9 cellular contexts compared by ENCODE assay signal in genomic region chr10:122019414-122019975, GRCh38. TPM values are rescaled to one million over a fixed set of nuclear protein-coding genes. Genes with fewer than 3 reads are reported as not detected.
DNase-seq lines count a peak whose midpoint lies in the region; ATAC-seq and TF ChIP-seq lines count a peak whose summit lies in the region.
"Had no signal": no experiment of that assay in that cellular context is flagged by ENCODE, and none has a peak within 500 bp of the region (broad histone marks: within the 10 kb centered on the region; RNA-seq: fewer than 3 reads in every experiment).

No MANE protein-coding gene starts in this region.

- peaks cover 7% of the 10 kb centered on the region for H3K4me1 Mint-ChIP-seq in progenitor cell of endocrine pancreas (ENCODE audit: low read depth)
- no peaks in the 10 kb centered on the region for H3K4me1 Mint-ChIP-seq in immature natural killer cell
- H3K4me1 Mint-ChIP-seq in stimulated activated effector memory CD8-positive, alpha-beta T cell treated with anti-CD3 and anti-CD28 coated beads, Interleukin-12 subunit alpha, Interleukin-12 subunit beta, amount 100 ng/mL, for 72 hours: no peaks in the 10 kb centered on the region

- peak overlapping the region; percentile 42 for H3K4me3 Mint-ChIP-seq in progenitor cell of endocrine pancreas (ENCODE audit: low read depth)
- H3K4me3 Mint-ChIP-seq in immature natural killer cell: no peak overlapping the region
- H3K4me3 Mint-ChIP-seq in stimulated activated effector memory CD8-positive, alpha-beta T cell treated with anti-CD3 and anti-CD28 coated beads, Interleukin-12 subunit alpha, Interleukin-12 subunit beta, amount 100 ng/mL, for 72 hours: no peak overlapping the region
- H3K4me3 Mint-ChIP-seq: activated naive CD4-positive, alpha-beta T cell treated with anti-CD3 and anti-CD28 coated beads for 36 hours had no signal

- peaks cover 21% of the 10 kb centered on the region for H3K27me3 Mint-ChIP-seq in progenitor cell of endocrine pancreas
- H3K27me3 Mint-ChIP-seq in immature natural killer cell (ENCODE audit: low read depth in 3 of 3): peaks cover 0 to 10% (median 3%) of the 10 kb centered on the region in 3 donors

- H3K36me3 Mint-ChIP-seq in progenitor cell of endocrine pancreas (ENCODE audit: insufficient read depth) (no peaks in the 10 kb centered on the region), immature natural killer cell (no peaks in the 10 kb centered on the region)
- H3K36me3 Mint-ChIP-seq in stimulated activated effector memory CD8-positive, alpha-beta T cell treated with anti-CD3 and anti-CD28 coated beads, Interleukin-12 subunit alpha, Interleukin-12 subunit beta, amount 100 ng/mL, for 72 hours: no peaks in the 10 kb centered on the region

- intact Hi-C loops in left cardiac atrium (cut with DNase I): no loop called here

- H3K27ac Mint-ChIP-seq in progenitor cell of endocrine pancreas (no peak overlapping the region), immature natural killer cell (no peak overlapping the region)
- H3K27ac Mint-ChIP-seq in stimulated activated effector memory CD8-positive, alpha-beta T cell treated with anti-CD3 and anti-CD28 coated beads, Interleukin-12 subunit alpha, Interleukin-12 subunit beta, amount 100 ng/mL, for 72 hours: no peak overlapping the region
- H3K27ac Mint-ChIP-seq: activated naive CD4-positive, alpha-beta T cell treated with anti-CD3 and anti-CD28 coated beads for 36 hours had no signal

- no peak for TF ChIP-seq CTCF in progenitor cell of endocrine pancreas (IDR thresholded peaks at IDR 0.05; ENCODE audit: unreplicated experiment)

- peak; percentile 51 to 63 for ATAC-seq in left cardiac atrium
- ATAC-seq in GM18498 (IDR thresholded peaks at IDR 0.05; ENCODE audit: unreplicated experiment): no peak
- no peak for ATAC-seq in stimulated activated effector memory CD8-positive, alpha-beta T cell treated with anti-CD3 and anti-CD28 coated beads, Interleukin-12 subunit alpha, Interleukin-12 subunit beta, amount 100 ng/mL, for 72 hours

- DNase-seq in ELF-1 (ENCODE audit: low read depth, low spot score) (peak; percentile 75), NCI-H748 (lab: John Stamatoyannopoulos, UW; ENCODE audit: unreplicated experiment) (peak; percentile 74), left cardiac atrium (no peak), progenitor cell of endocrine pancreas (ENCODE audit: low spot score, unreplicated experiment) (no peak), immature natural killer cell (no peak), COLO829 (ENCODE audit: low spot score) (no peak)
- no peak for DNase-seq in stimulated activated effector memory CD8-positive, alpha-beta T cell treated with anti-CD3 and anti-CD28 coated beads, Interleukin-12 subunit alpha, Interleukin-12 subunit beta, amount 100 ng/mL, for 72 hours (ENCODE audit: low spot score in 2 of 2)
- DNase-seq: activated naive CD4-positive, alpha-beta T cell treated with anti-CD3 and anti-CD28 coated beads for 36 hours had no signal

- no peaks in the 10 kb centered on the region for H3K9me3 Mint-ChIP-seq in progenitor cell of endocrine pancreas (ENCODE audit: low read depth)
- no peaks in the 10 kb centered on the region for H3K9me3 Mint-ChIP-seq in immature natural killer cell
- H3K9me3 Mint-ChIP-seq in stimulated activated effector memory CD8-positive, alpha-beta T cell treated with anti-CD3 and anti-CD28 coated beads, Interleukin-12 subunit alpha, Interleukin-12 subunit beta, amount 100 ng/mL, for 72 hours: no peaks in the 10 kb centered on the region

RNA-seq across cellular contexts. Expression of gene TACC2, which starts 30.5 kb away (rescaled TPM):
- total RNA-seq in left cardiac atrium (100 to 1,000 TPM; 210 to 237 TPM), progenitor cell of endocrine pancreas (58.1 and 60.4 TPM in 2 replicates)
- not detected for polyA plus RNA-seq in immature natural killer cell
- total RNA-seq: activated naive CD4-positive, alpha-beta T cell treated with anti-CD3 and anti-CD28 coated beads for 36 hours had no signal

RNA-seq across cellular contexts. Expression of gene NSMCE4A, which starts 44.5 kb away (rescaled TPM):
- 10 to 100 TPM; 31.4 to 35.8 TPM for total RNA-seq in left cardiac atrium
- total RNA-seq in progenitor cell of endocrine pancreas: 57.9 and 58.2 TPM in 2 replicates
- polyA plus RNA-seq in immature natural killer cell: 10 to 100 TPM; 38.5 to 79.6 (median 48.7) TPM

Comparison
In these comparisons a context has a peak if more than half of its experiments do, and no peak if none do; other contexts are left out.
1. DNase-seq: peak in ELF-1 (single experiment) and NCI-H748 (single experiment); none in left cardiac atrium (single experiment), progenitor cell of endocrine pancreas (single experiment), immature natural killer cell (0 of 3), COLO829 (single experiment) and stimulated activated effector memory CD8-positive, alpha-beta T cell treated with anti-CD3 and anti-CD28 coated beads, Interleukin-12 subunit alpha, Interleukin-12 subunit beta, amount 100 ng/mL, for 72 hours (0 of 2).
2. ATAC-seq: peak in left cardiac atrium (2 of 2); none in GM18498 (single experiment) and stimulated activated effector memory CD8-positive, alpha-beta T cell treated with anti-CD3 and anti-CD28 coated beads, Interleukin-12 subunit alpha, Interleukin-12 subunit beta, amount 100 ng/mL, for 72 hours (single experiment).